In genomic region chr9:127204771-127205470, GRCh38 we compare ENCODE assay signal across 8 cellular contexts. TPM values are rescaled to one million over a fixed set of nuclear protein-coding genes. Genes with fewer than 3 reads are reported as not detected.
A peak's percentile ranks its signal among the peaks of the same experiment; 100 is the strongest.
DNase-seq lines count a peak whose midpoint lies in the region; ATAC-seq, FAIRE-seq and TF ChIP-seq lines count a peak whose summit lies in the region.

No MANE protein-coding gene starts in this region.

- intact Hi-C loops in aorta (cut with DNase I): no loop called here

- peak; percentile 21 for TF ChIP-seq CTCF in fibroblast of villous mesenchyme (IDR thresholded peaks at IDR 0.05; ENCODE audit: insufficient read depth, low read depth, low read length)

- no peaks in the 10 kb centered on the region for H3K9me3 ChIP-seq in aorta (ENCODE audit: control insufficient read depth, low read length)
- H3K9me3 ChIP-seq in small intestine (ENCODE audit: control insufficient read depth, low read depth): no peaks in the 10 kb centered on the region

- no peak for FAIRE-seq in small intestine (lab: Jason Lieb, UNC)

- H3K27ac ChIP-seq in aorta (ENCODE audit: low read depth in 1 of 2, low read length in 2 of 2) (no peak overlapping the region), small intestine (ENCODE audit: low read depth in 1 of 2, low read length in 1 of 2) (no peak overlapping the region)

- H3K4me1 ChIP-seq in aorta (ENCODE audit: control insufficient read depth in 1 of 2, insufficient read depth in 2 of 2, low read length in 2 of 2): no peaks in the 10 kb centered on the region
- H3K4me1 ChIP-seq in small intestine (ENCODE audit: control insufficient read depth in 2 of 2, insufficient read depth in 1 of 2, low read depth in 1 of 2, low read length in 1 of 2): no peaks in the 10 kb centered on the region

- H3K4me3 ChIP-seq in fibroblast of villous mesenchyme (ENCODE audit: low read depth, low read length) (no peak overlapping the region), aorta (ENCODE audit: low read length in 2 of 2) (no peak overlapping the region), small intestine (ENCODE audit: low read depth in 1 of 2, low read length in 2 of 2) (no peak overlapping the region)

- WGBS in aorta, 2 donors: 46 to 55% methylated on average over 7 of the region's 7 CpGs
- 75 to 84% (median 83%) methylated on average over 7 of the region's 7 CpGs for WGBS in small intestine, 3 donors

- ATAC-seq in aorta (ENCODE audit: low FRiP score): no peak

- H3K27me3 ChIP-seq in aorta (ENCODE audit: control insufficient read depth in 1 of 2, insufficient read depth in 2 of 2, low read length in 1 of 2) (no peaks in the 10 kb centered on the region), small intestine (ENCODE audit: control insufficient read depth in 2 of 2, insufficient read depth in 2 of 2, low read length in 2 of 2) (no peaks in the 10 kb centered on the region)

- no peaks in the 10 kb centered on the region for H3K36me3 ChIP-seq in aorta (ENCODE audit: control insufficient read depth in 1 of 2, insufficient read depth in 2 of 2, low read length in 1 of 2)
- peaks cover 0 to 3% of the 10 kb centered on the region in 2 donors for H3K36me3 ChIP-seq in small intestine (ENCODE audit: control insufficient read depth in 2 of 2, insufficient read depth in 2 of 2, low read length in 2 of 2)

- DNase-seq in stimulated activated CD4-positive, alpha-beta T cell treated with anti-CD3 and anti-CD28 coated beads, Interleukin-1b, Interleukin-23, amount 100 ng/mL, for 48 hours: peak; percentile 18
- DNase-seq in stimulated activated CD4-positive, alpha-beta T cell treated with anti-CD3 and anti-CD28 coated beads, Interleukin-2, amount 100 ng/mL, for 48 hours: no peak
- DNase-seq in OCI-M2 (lab: John Stamatoyannopoulos, UW; ENCODE audit: unreplicated experiment): peak; percentile 15
- peak; percentile 36 for DNase-seq in fibroblast of villous mesenchyme (ENCODE audit: low read depth)
- peak; percentile 58 to 74 for DNase-seq in aorta
- DNase-seq in small intestine: no peak
- no peak for DNase-seq in activated CD8-positive, alpha-beta memory T cell treated with anti-CD3 and anti-CD28 coated beads, Interleukin-2, amount 50 U/mL, for 4 hours
- no peak for DNase-seq in NCI-H1436 (lab: John Stamatoyannopoulos, UW)

RNA-seq across cellular contexts. Expression of gene GARNL3, which starts 59.7 kb away (rescaled TPM):
- 0.86 and 1.3 TPM in 2 replicates for total RNA-seq in fibroblast of villous mesenchyme
- 10 to 100 TPM; 59.1 to 70.9 TPM for total RNA-seq in aorta
- polyA plus RNA-seq in aorta: 10 to 100 TPM in 1 of 2 donors, 1 to 10 TPM in 1; 6.3 to 26.6 TPM
- 1 to 10 TPM; 1.6 to 4.9 (median 2.0) TPM for polyA plus RNA-seq in small intestine

Comparison
In these comparisons a context has a peak if more than half of its experiments do, and no peak if none do; other contexts are left out.
1. DNase-seq: peak in stimulated activated CD4-positive, alpha-beta T cell treated with anti-CD3 and anti-CD28 coated beads, Interleukin-1b, Interleukin-23, amount 100 ng/mL, for 48 hours (single experiment), OCI-M2 (single experiment), fibroblast of villous mesenchyme (single experiment) and aorta (2 of 2); none in stimulated activated CD4-positive, alpha-beta T cell treated with anti-CD3 and anti-CD28 coated beads, Interleukin-2, amount 100 ng/mL, for 48 hours (0 of 2), small intestine (single experiment), activated CD8-positive, alpha-beta memory T cell treated with anti-CD3 and anti-CD28 coated beads, Interleukin-2, amount 50 U/mL, for 4 hours (single experiment) and NCI-H1436 (single experiment).
2. RNA of gene GARNL3, which starts 59.7 kb away (total RNA-seq): 59.1 to 70.9 TPM in aorta; 0.86 to 1.3 TPM in fibroblast of villous mesenchyme; every median in the first group is over 10 times any median in the second.